In genomic region chr10:74078037-74078436, GRCh38 we compare ENCODE assay signal across 8 cellular contexts.
A peak's percentile ranks its signal among the peaks of the same experiment; 100 is the strongest.
DNase-seq lines count a peak whose midpoint lies in the region; ATAC-seq and TF ChIP-seq lines count a peak whose summit lies in the region.

No MANE protein-coding gene starts in this region.

- intact Hi-C loops in aorta (cut with DNase I) = no loop called here

- ATAC-seq in aorta (ENCODE audit: low FRiP score) = no peak

- CTCF ChIA-PET in HEK293T (lab: Yijun Ruan, JAX) = no interaction called here

- H3K27me3 ChIP-seq in aorta (ENCODE audit: control insufficient read depth in 1 of 2, insufficient read depth in 2 of 2, low read length in 1 of 2) = no peaks in the 10 kb centered on the region

- H3K9me3 ChIP-seq in aorta (ENCODE audit: control insufficient read depth, low read length) = no peaks in the 10 kb centered on the region

- H3K4me1 ChIP-seq in aorta (ENCODE audit: control insufficient read depth in 1 of 2, insufficient read depth in 2 of 2, low read length in 2 of 2) = peaks cover 0 to 8% of the 10 kb centered on the region in 2 donors

- peak overlapping the region; percentile 65 for H3K27ac ChIP-seq in epithelial cell of prostate
- no peak overlapping the region for H3K27ac ChIP-seq in aorta (ENCODE audit: low read depth in 1 of 2, low read length in 2 of 2)

- peaks cover 3 to 7% of the 10 kb centered on the region in 2 donors for H3K36me3 ChIP-seq in aorta (ENCODE audit: control insufficient read depth in 1 of 2, insufficient read depth in 2 of 2, low read length in 1 of 2)

- POLR2A ChIA-PET in HEK293T (lab: Yijun Ruan, JAX) = no interaction called here

- no peak overlapping the region for H3K4me3 ChIP-seq in aorta (ENCODE audit: low read length in 2 of 2)

- WGBS in aorta, 2 donors = 36 to 60% methylated on average over 1 of the region's 1 CpG

- DNase-seq in activated CD4-positive, alpha-beta T cell treated with anti-CD3 and anti-CD28 coated beads for 4 hours = peak; percentile 18 to 29
- DNase-seq in activated CD4-positive, alpha-beta T cell treated with anti-CD3 and anti-CD28 coated beads, Interleukin-2, amount 50 U/mL, for 1 hour = no peak
- DNase-seq in OCI-M1 (lab: John Stamatoyannopoulos, UW) (peak; percentile 19), epithelial cell of prostate (ENCODE audit: low read depth, low spot score) (no peak), HEK293T (ENCODE audit: extremely low spot score) (no peak), NCI-H526 (lab: John Stamatoyannopoulos, UW) (no peak), aorta (no peak)
- peak; percentile 28 to 42 for DNase-seq in stimulated activated CD8-positive, alpha-beta memory T cell treated with anti-CD3 and anti-CD28 coated beads, Interleukin-7, amount 100 ng/mL, for 4 hours (ENCODE audit: low read depth in 2 of 2)

TF ChIP-seq in HEK293T, 16 proteins besides CTCF, POLR2A, EP300 and RAD21:
- TF ChIP-seq CTBP1 (IDR thresholded peaks at IDR 0.05; ENCODE audit: borderline replicate concordance) (no peak), L3MBTL2 (conservative IDR thresholded peaks at IDR 0.05) (no peak)

Comparison
In these comparisons a context has a peak if more than half of its experiments do, and no peak if none do; other contexts are left out.
1. DNase-seq: peak in activated CD4-positive, alpha-beta T cell treated with anti-CD3 and anti-CD28 coated beads for 4 hours (2 of 2), OCI-M1 (single experiment) and stimulated activated CD8-positive, alpha-beta memory T cell treated with anti-CD3 and anti-CD28 coated beads, Interleukin-7, amount 100 ng/mL, for 4 hours (2 of 2); none in activated CD4-positive, alpha-beta T cell treated with anti-CD3 and anti-CD28 coated beads, Interleukin-2, amount 50 U/mL, for 1 hour (single experiment), epithelial cell of prostate (single experiment), HEK293T (single experiment), NCI-H526 (0 of 2) and aorta (0 of 2).